ENCODE assay signal across 8 cellular contexts in genomic region chr6:35302604-35303218, GRCh38. TPM values are rescaled to one million over a fixed set of nuclear protein-coding genes. Genes with fewer than 3 reads are reported as not detected.
A peak's percentile ranks its signal among the peaks of the same experiment; 100 is the strongest.
DNase-seq lines count a peak whose midpoint lies in the region; ATAC-seq, FAIRE-seq and TF ChIP-seq lines count a peak whose summit lies in the region.

No MANE protein-coding gene starts in this region.

- H3K36me3 Mint-ChIP-seq in activated CD4-positive, alpha-beta memory T cell treated with anti-CD3 and anti-CD28 coated beads for 36 hours = peaks cover 31% of the 10 kb centered on the region

- ATAC-seq in esophagus mucosa (peak; percentile 77), psoas muscle (peak; percentile 30 to 64 (median 41))

- H3K27ac Mint-ChIP-seq in activated CD4-positive, alpha-beta memory T cell treated with anti-CD3 and anti-CD28 coated beads for 36 hours = peak overlapping the region; percentile 96

- H3K27me3 ChIP-seq in MM.1S (replicated peaks; ENCODE audit: insufficient read depth, low read length) (no peaks in the 10 kb centered on the region), psoas muscle (ENCODE audit: insufficient read depth in 3 of 3, low read length in 2 of 3) (no peaks in the 10 kb centered on the region)

- peak overlapping the region; percentile 0 for H3K4me3 ChIP-seq in GM12875 (ENCODE audit: low read depth, low read length)
- peak overlapping the region; percentile 43 for H3K4me3 ChIP-seq in MM.1S (ENCODE audit: low read length)
- H3K4me3 ChIP-seq in psoas muscle = no peak overlapping the region

- POLR2A ChIA-PET in activated CD4-positive, alpha-beta memory T cell treated with anti-CD3 and anti-CD28 coated beads for 36 hours (lab: Charles Lee) = interaction anchor here (0.9 to 1.7 kb wide), 4 partner anchors 9 to 166 kb away, joined by 4 to 8 read pairs (median 4); partner anchors contain the start of gene RPL10A

- H3K27me3 Mint-ChIP-seq in activated CD4-positive, alpha-beta memory T cell treated with anti-CD3 and anti-CD28 coated beads for 36 hours = no peaks in the 10 kb centered on the region

- H3K4me3 Mint-ChIP-seq in activated CD4-positive, alpha-beta memory T cell treated with anti-CD3 and anti-CD28 coated beads for 36 hours = peak overlapping the region; percentile 81

- H3F3A ChIP-seq in MM.1S (ENCODE audit: insufficient read depth, low read length) = peaks cover 26% of the 10 kb centered on the region

- no peaks in the 10 kb centered on the region for H3K9me3 Mint-ChIP-seq in activated CD4-positive, alpha-beta memory T cell treated with anti-CD3 and anti-CD28 coated beads for 36 hours

- no peaks in the 10 kb centered on the region for H3K9me2 ChIP-seq in MM.1S (replicated peaks; ENCODE audit: insufficient read depth, low read length)

- H3K4me1 Mint-ChIP-seq in activated CD4-positive, alpha-beta memory T cell treated with anti-CD3 and anti-CD28 coated beads for 36 hours (ENCODE audit: low read depth) = peaks cover 72% of the 10 kb centered on the region

- H3K9me3 ChIP-seq in MM.1S (replicated peaks; ENCODE audit: insufficient read depth, low read length) (no peaks in the 10 kb centered on the region), psoas muscle (no peaks in the 10 kb centered on the region)

- H3K4me1 ChIP-seq in MM.1S (ENCODE audit: low read length) (peaks cover 54% of the 10 kb centered on the region), psoas muscle (peaks cover 13% of the 10 kb centered on the region)

- peak; percentile 50 for DNase-seq in H54 (ENCODE audit: insufficient read length, low spot score)
- DNase-seq in MM.1S = peak; percentile 94
- peak; percentile 96 for DNase-seq in activated CD4-positive, alpha-beta memory T cell treated with anti-CD3 and anti-CD28 coated beads for 36 hours
- DNase-seq in psoas muscle = peak; percentile 23 to 65
- no peak for DNase-seq in NCI-H1694 treated with DMSO at 0.1 percent for 48 hours (lab: John Stamatoyannopoulos, UW)
- no peak for DNase-seq in AG08396 (ENCODE audit: low spot score)

- H3K36me3 ChIP-seq in MM.1S (replicated peaks; ENCODE audit: insufficient read depth, low read length) (no peaks in the 10 kb centered on the region), psoas muscle (ENCODE audit: insufficient read depth in 1 of 2, low read depth in 1 of 2) (no peaks in the 10 kb centered on the region)

- no peaks in the 10 kb centered on the region for H4K20me1 ChIP-seq in MM.1S (ENCODE audit: insufficient read depth, low read length)

- WGBS in psoas muscle, 3 donors = 48 to 55% (median 52%) methylated on average over 6 of the region's 6 CpGs

- H3K79me2 ChIP-seq in MM.1S (ENCODE audit: low read length) = peaks cover 79% of the 10 kb centered on the region

- peak overlapping the region; percentile 93 for H3K27ac ChIP-seq in MM.1S (ENCODE audit: low read length)
- H3K27ac ChIP-seq in psoas muscle = no peak overlapping the region

- peak overlapping the region; percentile 70 for H3K9ac ChIP-seq in MM.1S (ENCODE audit: low read length)

- peak; percentile 60 for FAIRE-seq in H54 (lab: Jason Lieb, UNC)

- CTCF ChIA-PET in activated CD4-positive, alpha-beta memory T cell treated with anti-CD3 and anti-CD28 coated beads for 36 hours (lab: Charles Lee) = interaction anchor here (0.7 to 2.3 kb wide), 9 partner anchors 9 to 147 kb away, joined by 3 to 13 read pairs (median 5); partner anchors contain the start of gene PPARD

- intact Hi-C loops in activated CD4-positive, alpha-beta memory T cell treated with anti-CD3 and anti-CD28 coated beads for 36 hours (cut with micrococcal nuclease) = loop anchor here (1.0 to 5.0 kb wide), 4 partner anchors 9 to 430 kb away; partner anchors contain the start of gene RPL10A
- intact Hi-C loops in psoas muscle (cut with DNase I) = no loop called here

- H3K4me2 ChIP-seq in MM.1S (ENCODE audit: low read depth, low read length) = peak overlapping the region; percentile 69

- H2AFZ ChIP-seq in MM.1S (ENCODE audit: low read length) = 0 out of 2 replicates have a peak overlapping the region, but pooled peaks have one; percentile 2

- no peak for TF ChIP-seq POLR2A in H54 (IDR thresholded peaks at IDR 0.05; ENCODE audit: low read depth, low read length)

- TF ChIP-seq CTCF in GM12875 (IDR thresholded peaks at IDR 0.05; ENCODE audit: borderline replicate concordance, insufficient read depth, low read depth, low read length) (no peak), MM.1S (IDR thresholded peaks at IDR 0.05; ENCODE audit: low read length) (no peak), psoas muscle (IDR thresholded peaks at IDR 0.05) (no peak)

RNA-seq across cellular contexts. Expression of gene DEF6, which starts 5.1 kb away (rescaled TPM):
- 100 to 1,000 TPM; 103 TPM for total RNA-seq in activated CD4-positive, alpha-beta memory T cell treated with anti-CD3 and anti-CD28 coated beads for 36 hours
- total RNA-seq in esophagus mucosa (27.3 TPM), psoas muscle (1 to 10 TPM in 1 of 4 donors, under 1 TPM in 3; 0.46 to 1.6 (median 0.64) TPM)
- 1 to 10 TPM in 1 of 3 donors, under 1 TPM in 2; 0.43 to 1.3 (median 0.69) TPM for polyA plus RNA-seq in psoas muscle

RNA-seq across cellular contexts. Expression of gene PPARD, which starts 39.6 kb away (rescaled TPM):
- total RNA-seq in activated CD4-positive, alpha-beta memory T cell treated with anti-CD3 and anti-CD28 coated beads for 36 hours = 10 to 100 TPM; 19.9 to 20.9 TPM
- total RNA-seq in esophagus mucosa (38.5 TPM), psoas muscle (10 to 100 TPM; 19.4 to 47.2 (median 38.4) TPM)
- polyA plus RNA-seq in psoas muscle = 100 to 1,000 TPM in 1 of 3 donors, 10 to 100 TPM in 2; 13.5 to 187 (median 25.0) TPM

RNA-seq across cellular contexts. Expression of gene ZNF76, which starts 43.2 kb away (rescaled TPM):
- total RNA-seq in activated CD4-positive, alpha-beta memory T cell treated with anti-CD3 and anti-CD28 coated beads for 36 hours = 10 to 100 TPM; 35.2 to 38.5 TPM
- total RNA-seq in esophagus mucosa (14.3 TPM), psoas muscle (10 to 100 TPM; 17.9 to 25.0 (median 22.5) TPM)
- polyA plus RNA-seq in psoas muscle = 10 to 100 TPM; 22.3 to 37.3 (median 24.6) TPM

Comparison
In these comparisons a context has a peak if more than half of its experiments do, and no peak if none do; other contexts are left out.
1. DNase-seq: peak in H54 (single experiment), MM.1S (single experiment), activated CD4-positive, alpha-beta memory T cell treated with anti-CD3 and anti-CD28 coated beads for 36 hours (single experiment) and psoas muscle (2 of 2); none in NCI-H1694 treated with DMSO at 0.1 percent for 48 hours (single experiment) and AG08396 (single experiment).
2. RNA of gene DEF6, which starts 5.1 kb away (total RNA-seq): 103 TPM in activated CD4-positive, alpha-beta memory T cell treated with anti-CD3 and anti-CD28 coated beads for 36 hours and 27.3 TPM in esophagus mucosa (single experiment); 0.46 to 1.6 TPM in psoas muscle; every median in the first group is over 10 times any median in the second.